In genomic region chr12:22333186-22333745, GRCh38 we compare ENCODE assay signal across 8 cellular contexts. TPM values are rescaled to one million over a fixed set of nuclear protein-coding genes. Genes with fewer than 3 reads are reported as not detected.
DNase-seq lines count a peak whose midpoint lies in the region; ATAC-seq and TF ChIP-seq lines count a peak whose summit lies in the region.

No MANE protein-coding gene starts in this region.

- CTCF ChIA-PET in WTC11 (lab: Charles Lee) = no interaction called here

- peak overlapping the region; percentile 18 for H3K4me3 ChIP-seq in fibroblast of the aortic adventitia (ENCODE audit: low read depth, low read length)

- TF ChIP-seq CTCF in WTC11 (IDR thresholded peaks at IDR 0.05) (no peak), fibroblast of the aortic adventitia (IDR thresholded peaks at IDR 0.05; ENCODE audit: insufficient read depth, low read length) (no peak)

- no peaks in the 10 kb centered on the region for H3K36me3 Mint-ChIP-seq in WTC11

- peaks cover 28% of the 10 kb centered on the region for H3K4me1 Mint-ChIP-seq in WTC11

- H3K9me3 Mint-ChIP-seq in WTC11 = no peaks in the 10 kb centered on the region

- peaks cover 49% of the 10 kb centered on the region for H3K27me3 Mint-ChIP-seq in WTC11 (ENCODE audit: low read depth)

- ATAC-seq in WTC11 (no peak), GM21526 (IDR thresholded peaks at IDR 0.05; ENCODE audit: low FRiP score, unreplicated experiment) (no peak), HG03442 (IDR thresholded peaks at IDR 0.05; ENCODE audit: unreplicated experiment) (no peak)

- DNase-seq in EL (peak; percentile 64), WTC11 (ENCODE audit: low spot score) (no peak), fibroblast of the aortic adventitia (ENCODE audit: low read depth) (peak; percentile 22), retina (peak; percentile 22), NCI-H2107 (lab: John Stamatoyannopoulos, UW) (no peak), UCSD-AML1 (lab: John Stamatoyannopoulos, UW; ENCODE audit: unreplicated experiment) (no peak)

- H3K27ac Mint-ChIP-seq in WTC11 = no peak overlapping the region

- peak overlapping the region; percentile 83 for H3K4me3 Mint-ChIP-seq in WTC11

- POLR2A ChIA-PET in WTC11 (lab: Charles Lee) = no interaction called here

TF ChIP-seq in WTC11, 78 proteins besides CTCF, POLR2A, EP300 and RAD21:
- TF ChIP-seq USF1 (CRISPR knock-in tag; IDR thresholded peaks at IDR 0.05) = no peak
- no peak for TF ChIP-seq AR (CRISPR knock-in tag; IDR thresholded peaks at IDR 0.05)
- no peak for TF ChIP-seq GTF2I (CRISPR knock-in tag; conservative IDR thresholded peaks at IDR 0.05)
- TF ChIP-seq HMGXB4 (CRISPR knock-in tag; IDR thresholded peaks at IDR 0.05) = no peak
- TF ChIP-seq OVOL2 (CRISPR knock-in tag; IDR thresholded peaks at IDR 0.05; ENCODE audit: borderline replicate concordance) = no peak
- TF ChIP-seq TCF7 (CRISPR knock-in tag; IDR thresholded peaks at IDR 0.05; ENCODE audit: low read depth) = no peak
- TF ChIP-seq IRF2 (CRISPR knock-in tag; IDR thresholded peaks at IDR 0.05; ENCODE audit: borderline replicate concordance, low read depth) = no peak
- no peak for TF ChIP-seq TEAD4 (CRISPR knock-in tag; IDR thresholded peaks at IDR 0.05)
- TF ChIP-seq CDX4 (CRISPR knock-in tag; IDR thresholded peaks at IDR 0.05; ENCODE audit: borderline replicate concordance) = no peak

RNA-seq across cellular contexts. Expression of gene ST8SIA1, which starts 1.2 kb away (rescaled TPM):
- total RNA-seq in WTC11 (2021) (2.3 to 2.8 TPM (median 2.3 TPM) in 3 replicates), fibroblast of the aortic adventitia (ENCODE audit: low replicate concordance) (4.6 and 13.7 TPM in 2 replicates)

Comparison
In these comparisons a context has a peak if more than half of its experiments do, and no peak if none do; other contexts are left out.
1. DNase-seq: peak in EL (single experiment), fibroblast of the aortic adventitia (single experiment) and retina (single experiment); none in WTC11 (single experiment), NCI-H2107 (single experiment) and UCSD-AML1 (single experiment).